1 cellular context compared by ENCODE assay signal in genomic region chr3:142623209-142623608, GRCh38.
TF ChIP-seq lines count a peak whose summit lies in the region.

No MANE protein-coding gene starts in this region.

TF ChIP-seq in A549, 52 proteins besides CTCF, POLR2A, EP300 and RAD21 (continued from another document):
- no peak for TF ChIP-seq KDM1A (IDR thresholded peaks at IDR 0.05; ENCODE audit: low read depth)
- no peak for TF ChIP-seq ELK1 (IDR thresholded peaks at IDR 0.05; ENCODE audit: low read depth, low read length)
- TF ChIP-seq E2F6 (IDR thresholded peaks at IDR 0.05; ENCODE audit: borderline replicate concordance, low read depth): no peak
TF ChIP-seq in A549: peak in this region for 0.
